Comparison of ENCODE assay signal across 24 cellular contexts in the genomic region with DNA sequence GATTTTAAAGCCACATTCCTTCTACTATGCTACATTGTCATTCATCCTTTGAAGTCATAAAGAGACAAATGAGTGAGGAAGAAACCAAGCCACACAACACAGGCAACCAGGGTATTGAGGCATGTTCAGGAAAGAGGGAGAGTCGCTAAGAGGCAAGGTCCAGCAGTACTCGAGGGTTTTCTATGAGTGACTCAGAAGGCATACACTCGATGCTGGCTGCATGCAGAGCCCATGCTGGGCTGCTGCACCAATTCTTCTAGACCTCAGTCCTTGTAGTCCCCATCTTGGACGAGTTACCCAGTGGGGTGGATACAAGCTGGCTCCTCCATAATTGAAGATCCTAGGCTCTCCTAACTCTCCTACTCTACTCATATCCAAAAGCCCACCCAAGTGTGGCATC. TPM values are rescaled to one million over a fixed set of nuclear protein-coding genes. Genes with fewer than 3 reads are reported as not detected.
"Had no signal": no experiment of that assay in that cellular context is flagged by ENCODE, and none has a peak within 500 bp of the region (broad histone marks: within the 10 kb centered on the region; RNA-seq: fewer than 3 reads in every experiment).

No MANE protein-coding gene starts in this region.

- H3K36me3 Mint-ChIP-seq: stimulated activated effector memory CD8-positive, alpha-beta T cell treated with anti-CD3 and anti-CD28 coated beads, Interleukin-12 subunit alpha, Interleukin-12 subunit beta, amount 100 ng/mL, for 72 hours had no signal

- ATAC-seq: left colon; left ventricle myocardium superior; natural killer cell treated with Interleukin-12 subunit alpha and Interleukin-12 subunit beta and Interleukin-15 and Interleukin-18, amount 100 ng/mL, for 72 hours; pancreas; right cardiac atrium; stimulated activated effector memory CD8-positive, alpha-beta T cell treated with anti-CD3 and anti-CD28 coated beads, Interleukin-12 subunit alpha, Interleukin-12 subunit beta, amount 100 ng/mL, for 72 hours; stimulated activated naive CD8-positive, alpha-beta T cell treated with anti-CD3 and anti-CD28 coated beads, Interleukin-15, Interleukin-2, amounts not matched to agents 100 U/mL and 50 U/mL, for 24 hours; upper lobe of right lung had no signal

- DNase-seq: effector CD4-positive, alpha-beta T cell; foreskin melanocyte; head of caudate nucleus; left colon; left ventricle myocardium superior; mesenchymal stem cell; midbrain; nucleus accumbens; pancreas; right cardiac atrium; small intestine; stimulated activated CD4-positive, alpha-beta T cell treated with anti-CD3 and anti-CD28 coated beads, Interleukin-12 subunit alpha, Interleukin-12 subunit beta, amount 100 ng/mL, for 4 hours; stimulated activated CD4-positive, alpha-beta T cell treated with anti-CD3 and anti-CD28 coated beads, Interleukin-2, amount 100 ng/mL, for 48 hours; stimulated activated CD8-positive, alpha-beta memory T cell treated with anti-CD3 and anti-CD28 coated beads, Interleukin-4, amount 100 ng/mL, for 48 hours; stimulated activated naive CD8-positive, alpha-beta T cell treated with anti-CD3 and anti-CD28 coated beads, Interleukin-15, Interleukin-2, amounts not matched to agents 100 U/mL and 50 U/mL, for 24 hours; tibial artery; upper lobe of right lung had no signal

- H3K27me3 Mint-ChIP-seq: natural killer cell treated with Interleukin-12 subunit alpha and Interleukin-12 subunit beta and Interleukin-15 and Interleukin-18, amount 100 ng/mL, for 72 hours had no signal

- H3K27ac Mint-ChIP-seq: natural killer cell treated with Interleukin-12 subunit alpha and Interleukin-12 subunit beta and Interleukin-15 and Interleukin-18, amount 100 ng/mL, for 72 hours; neural progenitor cell; progenitor cell of endocrine pancreas; stimulated activated effector memory CD8-positive, alpha-beta T cell treated with anti-CD3 and anti-CD28 coated beads, Interleukin-12 subunit alpha, Interleukin-12 subunit beta, amount 100 ng/mL, for 72 hours had no signal

- H3K9me3 Mint-ChIP-seq: natural killer cell treated with Interleukin-12 subunit alpha and Interleukin-12 subunit beta and Interleukin-15 and Interleukin-18, amount 100 ng/mL, for 72 hours; neural progenitor cell; stimulated activated effector memory CD8-positive, alpha-beta T cell treated with anti-CD3 and anti-CD28 coated beads, Interleukin-12 subunit alpha, Interleukin-12 subunit beta, amount 100 ng/mL, for 72 hours had no signal

- H3K9me3 ChIP-seq: pancreas, tibial artery, upper lobe of right lung, vagina had no signal

- H3K36me3 ChIP-seq: neural progenitor cell, pancreas, tibial artery, vagina had no signal

- H3K4me3 Mint-ChIP-seq: natural killer cell treated with Interleukin-12 subunit alpha and Interleukin-12 subunit beta and Interleukin-15 and Interleukin-18, amount 100 ng/mL, for 72 hours; neural progenitor cell; stimulated activated effector memory CD8-positive, alpha-beta T cell treated with anti-CD3 and anti-CD28 coated beads, Interleukin-12 subunit alpha, Interleukin-12 subunit beta, amount 100 ng/mL, for 72 hours had no signal

- H3K4me1 ChIP-seq: pancreas, vagina had no signal

- H3K27me3 ChIP-seq: hepatocyte, neural progenitor cell, pancreas, tibial artery, upper lobe of right lung, vagina had no signal

- H3K27ac ChIP-seq: hepatocyte, neural progenitor cell, pancreas, tibial artery, upper lobe of right lung, vagina had no signal

- H3K4me3 ChIP-seq: hepatocyte, lung, neural progenitor cell, pancreas, tibial artery, upper lobe of right lung, vagina had no signal

RNA-seq across cellular contexts. Expression of gene OLFML2B, which starts 57.6 kb away (rescaled TPM):
- total RNA-seq: natural killer cell treated with Interleukin-12 subunit alpha and Interleukin-12 subunit beta and Interleukin-15 and Interleukin-18, amount 100 ng/mL, for 72 hours had no signal
